ENCODE assay signal across 14 cellular contexts in the genomic region with DNA sequence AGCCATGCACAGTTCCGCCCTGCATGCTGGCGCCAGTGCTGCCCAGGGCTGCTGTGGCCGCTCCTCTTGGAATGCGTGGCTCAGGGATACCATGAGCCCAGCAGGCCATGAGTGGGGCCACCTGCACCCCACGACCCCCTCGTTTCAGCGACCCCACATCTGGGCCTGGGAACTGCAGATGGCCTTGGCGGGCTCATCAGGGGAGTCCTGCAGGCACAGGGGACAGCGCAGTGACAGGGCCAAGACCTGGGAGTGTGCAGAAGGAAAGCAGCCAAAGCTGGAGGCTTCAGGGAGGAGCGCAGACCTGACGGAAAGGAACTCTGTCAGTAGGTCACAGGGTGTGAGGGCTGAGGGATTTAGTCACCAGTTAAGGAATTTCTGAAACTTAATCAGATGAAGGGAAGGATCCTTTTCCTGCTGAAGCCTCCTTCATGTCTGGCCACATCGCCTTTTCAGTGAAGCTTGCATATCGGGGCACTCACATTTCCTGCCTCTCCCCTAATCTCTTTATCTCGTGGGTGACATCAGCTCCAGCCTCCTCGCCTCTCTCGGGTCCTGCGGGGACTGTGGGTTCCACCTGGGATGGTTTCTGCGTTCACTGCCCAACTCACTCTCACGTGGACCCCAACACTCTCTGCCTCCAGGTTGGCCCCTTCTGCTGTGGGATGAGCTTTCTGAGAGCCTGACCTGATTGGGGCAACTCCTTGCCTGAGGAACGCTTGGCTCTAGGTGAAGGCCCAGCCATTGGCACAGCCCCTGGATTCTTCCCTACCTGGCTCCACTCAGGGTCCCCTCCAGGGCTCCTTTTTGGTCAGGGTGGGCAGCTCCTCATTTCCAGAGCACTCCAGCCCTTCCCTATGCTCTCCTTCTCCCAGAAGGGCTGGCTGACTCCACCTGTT.
A peak's percentile ranks its signal among the peaks of the same experiment; 100 is the strongest.
DNase-seq lines count a peak whose midpoint lies in the region; ATAC-seq, FAIRE-seq and TF ChIP-seq lines count a peak whose summit lies in the region.
"Had no signal": no experiment of that assay in that cellular context is flagged by ENCODE, and none has a peak within 500 bp of the region (broad histone marks: within the 10 kb centered on the region; RNA-seq: fewer than 3 reads in every experiment).

No MANE protein-coding gene starts in this region.

- no peak overlapping the region for H3K27ac ChIP-seq in K562 (ENCODE audit: extremely low read depth, low read depth, low read length)

- WGBS in K562 (ENCODE audit: insufficient coverage, low coverage, missing lambda C conversion rate), result 5% methylated on average over 17 of the region's 20 CpGs

- H3K36me3 ChIP-seq in K562 (ENCODE audit: control insufficient read depth, insufficient read depth, low read length), result no peaks in the 10 kb centered on the region
- H3K36me3 ChIP-seq: BE2C had no signal

- TF ChIP-seq CTCF in K562 (IDR thresholded peaks at IDR 0.05 in 2 of 3, conservative IDR thresholded peaks at IDR 0.05 in 1 of 3; ENCODE audit: insufficient read depth in 2 of 3, low read depth in 1 of 3, low read length in 3 of 3), result no peak

- H3K27me3 ChIP-seq in K562 (ENCODE audit: control insufficient read depth in 2 of 2, insufficient read depth in 2 of 2, low read length in 2 of 2), result peaks cover 0 to 17% of the 10 kb centered on the region in 2 experiments; a peak in 2 of 5 replicates
- H3K27me3 ChIP-seq: BE2C had no signal

- H3K9me3 ChIP-seq in K562 (replicated peaks; ENCODE audit: control insufficient read depth, insufficient read depth, low read depth, low read length), result no peaks in the 10 kb centered on the region
- H3K9me3 ChIP-seq: BE2C had no signal

- no TSS peak for BruUV-seq in K562 (replicated peaks; lab: Mats Ljungman, UMichigan)

- no peak for TF ChIP-seq EP300 in K562 (IDR thresholded peaks at IDR 0.05; ENCODE audit: low read length)

- H4K20me1 ChIP-seq in K562 (replicated peaks; ENCODE audit: control insufficient read depth, insufficient read depth, low read length), result no peaks in the 10 kb centered on the region

- POLR2A ChIA-PET in K562 (lab: Yijun Ruan, JAX), result interaction anchor here (0.7 kb wide), 1 partner anchor 136 kb away, joined by 3 read pairs; no protein-coding TSS in a partner anchor

- CTCF ChIA-PET in K562 (lab: Yijun Ruan, JAX; ENCODE audit: low intra/inter-chr PET ratio), result no interaction called here

- H3K9ac ChIP-seq in K562 (ENCODE audit: insufficient read depth in 1 of 2, low read depth in 2 of 2, low read length in 2 of 2), result no peak overlapping the region

- no peak overlapping the region for H3K4me3 ChIP-seq in K562

- no peak for TF ChIP-seq POLR2A in K562 (conservative IDR thresholded peaks at IDR 0.05)

- H3K4me1 ChIP-seq in K562 (replicated peaks in 1 of 2; ENCODE audit: control insufficient read depth in 2 of 2, insufficient read depth in 2 of 2, low read length in 2 of 2), result peaks cover 0 to 5% of the 10 kb centered on the region in 2 experiments; a peak in 2 of 5 replicates
- H3K4me1 ChIP-seq: BE2C had no signal

- DNase-seq in AG08395 (ENCODE audit: low spot score), result peak; percentile 35
- peak; percentile 46 for DNase-seq in HT1080 (ENCODE audit: low read depth)
- DNase-seq in K562 (ENCODE audit: extremely low read depth in 1 of 4, low spot score in 3 of 4), result no peak
- peak; percentile 35 for DNase-seq in left lobe of liver (ENCODE audit: low spot score)
- no peak for DNase-seq in amniotic stem cell (lab: John Stamatoyannopoulos, UW)
- DNase-seq in medulla oblongata (ENCODE audit: extremely low spot score), result no peak
- DNase-seq in middle frontal gyrus (ENCODE audit: extremely low spot score, low spot score), result no peak
- DNase-seq: amygdala; BE2C; DMS79 treated with DMSO at 0.1 percent for 48 hours; naive thymus-derived CD8-positive, alpha-beta T cell; NCI-H2107; T-cell had no signal

- no peak for FAIRE-seq in K562 (lab: Jason Lieb, UNC)

- H3K4me2 ChIP-seq in K562 (ENCODE audit: insufficient read depth, low read length), result no peak overlapping the region

- TF ChIP-seq RAD21 in K562 (CRISPR knock-in tag; conservative IDR thresholded peaks at IDR 0.05 in 1 of 2, IDR thresholded peaks at IDR 0.05 in 1 of 2), result no peak

- no peak overlapping the region for H2AFZ ChIP-seq in K562 (ENCODE audit: low read depth, low read length)

- in situ Hi-C loops in K562 (cut with MboI), result no loop called here

- H3K9me1 ChIP-seq in K562 (ENCODE audit: control insufficient read depth, insufficient read depth, low read length), result no peaks in the 10 kb centered on the region

- intact Hi-C loops in K562 (cut with micrococcal nuclease), result no loop called here

- H3K79me2 ChIP-seq in K562 (ENCODE audit: control insufficient read depth, insufficient read depth, low read length), result no peaks in the 10 kb centered on the region

- no peak for ATAC-seq in K562
- no peak for ATAC-seq in left lobe of liver
- ATAC-seq in HG02970 (IDR thresholded peaks at IDR 0.05; ENCODE audit: low FRiP score, unreplicated experiment), result no peak
- ATAC-seq: naive thymus-derived CD8-positive, alpha-beta T cell had no signal

TF ChIP-seq in K562, 482 proteins besides CTCF, POLR2A, EP300 and RAD21:
- TF ChIP-seq ZNF134 (CRISPR knock-in tag; conservative IDR thresholded peaks at IDR 0.05), result peak; percentile 64; the same call in 1 of the 2 replicates
- TF ChIP-seq PRMT5 (CRISPR knock-in tag; IDR thresholded peaks at IDR 0.05), result no peak
- no peak for TF ChIP-seq NFE2L1 (tag; IDR thresholded peaks at IDR 0.05; ENCODE audit: borderline replicate concordance, low read depth)
- TF ChIP-seq FOSL1 (tag; conservative IDR thresholded peaks at IDR 0.05), result 0 out of 2 replicates have a peak, but pooled peaks have one; percentile 30
- TF ChIP-seq, protein P1, sequence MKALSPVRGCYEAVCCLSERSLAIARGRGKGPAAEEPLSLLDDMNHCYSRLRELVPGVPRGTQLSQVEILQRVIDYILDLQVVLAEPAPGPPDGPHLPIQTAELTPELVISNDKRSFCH (CRISPR knock-in tag; IDR thresholded peaks at IDR 0.05), result no peak
- TF ChIP-seq, protein P1 (tag; IDR thresholded peaks at IDR 0.05), result no peak
TF ChIP-seq in K562: peak in this region for 2.

Comparison
In these comparisons a context has a peak if more than half of its experiments do, and no peak if none do; other contexts are left out.
1. DNase-seq: peak in AG08395 (single experiment), HT1080 (single experiment) and left lobe of liver (single experiment); none in K562 (0 of 4), amniotic stem cell (single experiment), medulla oblongata (single experiment) and middle frontal gyrus (single experiment).